Comparison of ENCODE assay signal across 18 cellular contexts in genomic region chr11:14094481-14095037, GRCh38.
DNase-seq lines count a peak whose midpoint lies in the region; ATAC-seq, FAIRE-seq and TF ChIP-seq lines count a peak whose summit lies in the region.
"Had no signal": no experiment of that assay in that cellular context is flagged by ENCODE, and none has a peak within 500 bp of the region (broad histone marks: within the 10 kb centered on the region; RNA-seq: fewer than 3 reads in every experiment).

No MANE protein-coding gene starts in this region.

- H2AFZ ChIP-seq in H1 (ENCODE audit: low read length) = no peak overlapping the region
- no peak overlapping the region for H2AFZ ChIP-seq in hepatocyte
- H2AFZ ChIP-seq: PC-9 had no signal

- no peak for TF ChIP-seq POLR2A in H1 (IDR thresholded peaks at IDR 0.05; ENCODE audit: control extremely low read depth in 1 of 2, low read depth in 2 of 2, low read length in 2 of 2)

- 94% methylated on average over 3 of the region's 3 CpGs; no CpG with 5 or more reads in 1 of the 2 experiments for WGBS in H1 (ENCODE audit: extremely low coverage in 1 of 2, insufficient coverage in 1 of 2, insufficient read length in 1 of 2, insufficient replicate concordance in 2 of 2, low coverage in 1 of 2, low lambda C conversion rate in 2 of 2, missing lambda C conversion rate in 1 of 2), 2 experiments
- 79% methylated on average over 3 of the region's 3 CpGs for WGBS in hepatocyte (ENCODE audit: low lambda C conversion rate, missing lambda C conversion rate)

- H3K56ac ChIP-seq in H1 (replicated peaks; ENCODE audit: insufficient read length, low read depth, low read length) = no peak overlapping the region

- H3K4ac ChIP-seq in H1 (replicated peaks; ENCODE audit: insufficient read length, low read depth, low read length) = no peak overlapping the region

- no peak overlapping the region for H3K9ac ChIP-seq in H1 (replicated peaks in 1 of 4; ENCODE audit: extremely low read depth in 1 of 4, low read depth in 3 of 4, low read length in 3 of 4)
- H3K9ac ChIP-seq: KMS-11 had no signal

- H2BK20ac ChIP-seq in H1 (ENCODE audit: low read length) = no peak overlapping the region

- no peak overlapping the region for H3K14ac ChIP-seq in H1 (ENCODE audit: insufficient read length)

- H3K27ac ChIP-seq in H1 (ENCODE audit: low read depth, low read length) = no peak overlapping the region
- H3K27ac ChIP-seq in hepatocyte = no peak overlapping the region
- H3K27ac ChIP-seq: C4-2B, KMS-11, PC-9 had no signal

- H4K5ac ChIP-seq in H1 (ENCODE audit: insufficient read length, low read depth, low read length) = no peak overlapping the region

- no peak overlapping the region for H3K4me2 ChIP-seq in H1 (ENCODE audit: insufficient read depth in 1 of 2, low read depth in 2 of 2, low read length in 2 of 2)
- no peak overlapping the region for H3K4me2 ChIP-seq in hepatocyte
- H3K4me2 ChIP-seq: KMS-11, PC-9 had no signal

- FAIRE-seq in H1 (lab: Jason Lieb, UNC) = no peak

- H2AK5ac ChIP-seq in H1 (ENCODE audit: low read depth, low read length) = no peak overlapping the region

- H3K79me2 ChIP-seq in H1 (ENCODE audit: control insufficient read depth in 1 of 2, insufficient read depth in 2 of 2, low read length in 2 of 2) (no peaks in the 10 kb centered on the region), hepatocyte (no peaks in the 10 kb centered on the region)

- H3K27me3 ChIP-seq in H1 (replicated peaks in 1 of 4; ENCODE audit: control insufficient read depth in 3 of 4, extremely low read depth in 1 of 4, insufficient read depth in 3 of 4, low read length in 3 of 4) (no peaks in the 10 kb centered on the region; a peak in 1 of 7 replicates), hepatocyte (no peaks in the 10 kb centered on the region)

- peak overlapping the region; percentile 55; the same call in 1 of the 2 replicates for H2BK15ac ChIP-seq in H1 (ENCODE audit: low read length)

- no peaks in the 10 kb centered on the region for H4K20me1 ChIP-seq in H1 (replicated peaks in 1 of 2; ENCODE audit: control insufficient read depth in 1 of 2, insufficient read depth in 2 of 2, low read length in 2 of 2)
- no peaks in the 10 kb centered on the region for H4K20me1 ChIP-seq in hepatocyte (ENCODE audit: insufficient read depth, poor library complexity, severe bottlenecking)

- no peak for TF ChIP-seq EP300 in H1 (IDR thresholded peaks at IDR 0.05; ENCODE audit: borderline replicate concordance in 1 of 2, low read depth in 2 of 2, low read length in 2 of 2)

- no peaks in the 10 kb centered on the region for H3K9me3 ChIP-seq in H1 (ENCODE audit: insufficient read depth in 2 of 2, low read depth in 1 of 2, low read length in 1 of 2)
- no peaks in the 10 kb centered on the region for H3K9me3 ChIP-seq in hepatocyte (ENCODE audit: low read depth)

- TF ChIP-seq CTCF in H1 (IDR thresholded peaks at IDR 0.05; ENCODE audit: control extremely low read depth in 1 of 3, insufficient read depth in 1 of 3, low read depth in 1 of 3, low read length in 3 of 3) (no peak), hepatocyte (IDR thresholded peaks at IDR 0.05; ENCODE audit: poor library complexity) (no peak)

- TF ChIP-seq RAD21 in H1 (IDR thresholded peaks at IDR 0.05 in 1 of 2, conservative IDR thresholded peaks at IDR 0.05 in 1 of 2; ENCODE audit: low read depth in 2 of 2, low read length in 2 of 2) = no peak

- H3K79me1 ChIP-seq in H1 (ENCODE audit: low read depth, low read length) = no peaks in the 10 kb centered on the region

- no peak overlapping the region for H3K23ac ChIP-seq in H1 (ENCODE audit: insufficient read length)

- no peak overlapping the region for H4K8ac ChIP-seq in H1 (ENCODE audit: extremely low read depth, insufficient read depth, low read length)

- no peak overlapping the region for H2BK5ac ChIP-seq in H1 (ENCODE audit: low read depth, low read length)

- POLR2A ChIA-PET in H1 (lab: Charles Lee; ENCODE audit: partially characterized antibody) = no interaction called here

- no peaks in the 10 kb centered on the region for H3K36me3 ChIP-seq in H1 (ENCODE audit: control insufficient read depth in 2 of 4, insufficient read depth in 4 of 4, low read length in 3 of 4)
- no peaks in the 10 kb centered on the region for H3K36me3 ChIP-seq in hepatocyte (replicated peaks; ENCODE audit: insufficient read depth, low read depth)

- no peak for ATAC-seq in HG03196 (IDR thresholded peaks at IDR 0.05; ENCODE audit: unreplicated experiment)

- no peaks in the 10 kb centered on the region for H3K9me2 ChIP-seq in hepatocyte (replicated peaks; ENCODE audit: insufficient read depth)

- DNase-seq in AG08396 (ENCODE audit: low spot score) = peak; percentile 12
- peak; percentile 80 for DNase-seq in OCI-M1 (lab: John Stamatoyannopoulos, UW)
- no peak for DNase-seq in H1 (ENCODE audit: low read depth in 1 of 2, low spot score in 2 of 2)
- DNase-seq in kidney tubule cell (ENCODE audit: low spot score) = peak; percentile 15
- DNase-seq in hepatocyte (ENCODE audit: low spot score) = no peak
- DNase-seq in activated gamma-delta T cell treated with Interleukin-2 at 50 U/mL for 16 hours = no peak
- no peak for DNase-seq in SKM-1 treated with dmso at 0.1 percent for 144 hours (lab: John Stamatoyannopoulos, UW; ENCODE audit: unreplicated experiment)
- DNase-seq: COR-L47; H7; NCI-H1417; NCI-H2081 treated with DMSO at 0.1 percent for 48 hours; NCI-H2227 treated with DMSO at 0.1 percent for 48 hours; NCI-H526 treated with DMSO at 0.1 percent for 48 hours; NK-92 treated with Interleukin-12 subunit alpha and Interleukin-12 subunit beta, amount 100 ng/mL, for 24 hours; PC-9 had no signal

- no peaks in the 10 kb centered on the region for H3K23me2 ChIP-seq in H1 (ENCODE audit: low read depth, low read length)

- no peak overlapping the region for H4K91ac ChIP-seq in H1 (replicated peaks; ENCODE audit: insufficient read length, low read length)

- H3K18ac ChIP-seq in H1 (ENCODE audit: extremely low read depth, low read length) = no peak overlapping the region

- H3K4me3 ChIP-seq in H1 (ENCODE audit: extremely low read depth in 1 of 4, insufficient read depth in 2 of 4, low read depth in 3 of 4, low read length in 4 of 4) (no peak overlapping the region), hepatocyte (no peak overlapping the region)
- H3K4me3 ChIP-seq: PC-9 had no signal

- H2BK12ac ChIP-seq in H1 (ENCODE audit: low read depth, low read length) = no peak overlapping the region

- H2BK120ac ChIP-seq in H1 (replicated peaks; ENCODE audit: low read depth, low read length) = no peak overlapping the region

- CTCF ChIA-PET in H1 (lab: Charles Lee; ENCODE audit: partially characterized antibody) = interaction anchor here (1.0 kb wide), 1 partner anchor 124 kb away, joined by 3 read pairs; no protein-coding TSS in a partner anchor

- H3K4me1 ChIP-seq in H1 (replicated peaks in 1 of 4; ENCODE audit: control insufficient read depth in 3 of 4, insufficient read depth in 4 of 4, low read length in 3 of 4) (peaks cover 0 to 3% (median 0%) of the 10 kb centered on the region in 4 experiments; a peak in 1 of 7 replicates), hepatocyte (ENCODE audit: insufficient read depth) (no peaks in the 10 kb centered on the region)

TF ChIP-seq in H1, 55 proteins besides CTCF, POLR2A, EP300 and RAD21:
- no peak for TF ChIP-seq MAX (IDR thresholded peaks at IDR 0.05)
- TF ChIP-seq TBP (IDR thresholded peaks at IDR 0.05; ENCODE audit: low read depth, low read length) = no peak
- no peak for TF ChIP-seq KDM1A (IDR thresholded peaks at IDR 0.05; ENCODE audit: borderline replicate concordance, low read length)
- no peak for TF ChIP-seq RNF2 (IDR thresholded peaks at IDR 0.05; ENCODE audit: borderline replicate concordance, low read depth, low read length, missing control alignments, poor library complexity, severe bottlenecking)
- no peak for TF ChIP-seq NRF1 (IDR thresholded peaks at IDR 0.05; ENCODE audit: low read depth, low read length)
- TF ChIP-seq CBX8 (IDR thresholded peaks at IDR 0.05; ENCODE audit: borderline replicate concordance, low read depth, low read length) = no peak
- TF ChIP-seq MAFK (IDR thresholded peaks at IDR 0.05; ENCODE audit: low read depth, low read length) = no peak
- no peak for TF ChIP-seq RFX5 (IDR thresholded peaks at IDR 0.05; ENCODE audit: borderline replicate concordance, low read depth, low read length)
TF ChIP-seq in H1: peak in this region for 0.

Comparison
In these comparisons a context has a peak if more than half of its experiments do, and no peak if none do; other contexts are left out.
1. DNase-seq: peak in AG08396 (single experiment), OCI-M1 (single experiment) and kidney tubule cell (single experiment); none in H1 (0 of 2), hepatocyte (single experiment), activated gamma-delta T cell treated with Interleukin-2 at 50 U/mL for 16 hours (single experiment) and SKM-1 treated with dmso at 0.1 percent for 144 hours (single experiment).